ENCODE assay signal across 8 cellular contexts in genomic region chr2:74179063-74179865, GRCh38. TPM values are rescaled to one million over a fixed set of nuclear protein-coding genes. Genes with fewer than 3 reads are reported as not detected.
DNase-seq lines count a peak whose midpoint lies in the region; ATAC-seq and TF ChIP-seq lines count a peak whose summit lies in the region.

No MANE protein-coding gene starts in this region.

- intact Hi-C loops in colonic mucosa (cut with DNase I), result no loop called here

- H3K27me3 ChIP-seq in colonic mucosa (no peaks in the 10 kb centered on the region), muscle layer of duodenum (ENCODE audit: low read depth, low read length) (no peaks in the 10 kb centered on the region)

- H3K36me3 ChIP-seq in colonic mucosa (no peaks in the 10 kb centered on the region), muscle layer of duodenum (ENCODE audit: control insufficient read depth in 1 of 2, insufficient read depth in 2 of 2, low read length in 2 of 2) (peaks cover 0 to 4% of the 10 kb centered on the region in 2 donors)

- H3K9me3 Mint-ChIP-seq in IgD-negative memory B cell, result no peaks in the 10 kb centered on the region

- peaks cover 4% of the 10 kb centered on the region for H3K36me3 Mint-ChIP-seq in IgD-negative memory B cell

- H3K27ac ChIP-seq in colonic mucosa (peak overlapping the region; percentile 89), muscle layer of duodenum (ENCODE audit: low read length) (no peak overlapping the region)

- peak overlapping the region; percentile 93 to 99 (median 97) for H3K4me3 Mint-ChIP-seq in IgD-negative memory B cell

- peak overlapping the region; percentile 97 to 99 (median 99) for H3K27ac Mint-ChIP-seq in IgD-negative memory B cell

- no peaks in the 10 kb centered on the region for H3K27me3 Mint-ChIP-seq in IgD-negative memory B cell

- ATAC-seq in GM19468 (IDR thresholded peaks at IDR 0.05; ENCODE audit: extremely low read depth, unreplicated experiment), result peak; percentile 5

- H3K9ac ChIP-seq in colonic mucosa (ENCODE audit: low read depth in 2 of 2, low read length in 2 of 2), result peak overlapping the region in 1 of 2 donors; percentile 93

- peak; percentile 35 for TF ChIP-seq CTCF in AG09309 (IDR thresholded peaks at IDR 0.05; ENCODE audit: control insufficient read depth, insufficient read depth, low read depth, low read length, missing control alignments)
- TF ChIP-seq CTCF in colonic mucosa (IDR thresholded peaks at IDR 0.05), result no peak

- H3K4me1 ChIP-seq in colonic mucosa (peaks cover 6% of the 10 kb centered on the region), muscle layer of duodenum (ENCODE audit: control insufficient read depth in 1 of 2, insufficient read depth in 2 of 2, low read length in 2 of 2) (peaks cover 0 to 22% of the 10 kb centered on the region in 2 donors)

- H3K4me1 Mint-ChIP-seq in IgD-negative memory B cell, result peaks cover 34 to 38% (median 35%) of the 10 kb centered on the region in 3 donors

- H3K9me3 ChIP-seq in colonic mucosa (no peaks in the 10 kb centered on the region), muscle layer of duodenum (ENCODE audit: control insufficient read depth in 1 of 2, low read length in 2 of 2) (no peaks in the 10 kb centered on the region)

- H3K4me3 ChIP-seq in AG09309 (ENCODE audit: control insufficient read depth, low read depth, low read length) (peak overlapping the region; percentile 73), colonic mucosa (peak overlapping the region; percentile 69), muscle layer of duodenum (ENCODE audit: low read depth in 1 of 2, low read length in 2 of 2) (peak overlapping the region; percentile 72 to 89)

- no peak for DNase-seq in AG09309 (ENCODE audit: low read depth)
- no peak for DNase-seq in colonic mucosa
- DNase-seq in NCI-H1417 (lab: John Stamatoyannopoulos, UW), result no peak
- DNase-seq in AG08395 (ENCODE audit: low spot score), result no peak
- no peak for DNase-seq in activated gamma-delta T cell treated with Interleukin-2 at 50 U/mL for 16 hours

RNA-seq across cellular contexts. Expression of gene MOB1A, which starts 0.6 kb away (rescaled TPM):
- polyA plus RNA-seq in IgD-negative memory B cell, result 196 TPM
- 100 to 1,000 TPM; 124 to 160 TPM for total RNA-seq in colonic mucosa

RNA-seq across cellular contexts. Expression of gene MTHFD2, which starts 19.2 kb away (rescaled TPM):
- 6.0 TPM for polyA plus RNA-seq in IgD-negative memory B cell
- 10 to 100 TPM; 44.9 to 89.2 TPM for total RNA-seq in colonic mucosa

RNA-seq across cellular contexts. Expression of gene BOLA3, which starts 31.6 kb away (rescaled TPM):
- polyA plus RNA-seq in IgD-negative memory B cell, result 44.5 TPM
- total RNA-seq in colonic mucosa, result 10 to 100 TPM; 44.8 to 95.1 TPM
